In the genomic region with DNA sequence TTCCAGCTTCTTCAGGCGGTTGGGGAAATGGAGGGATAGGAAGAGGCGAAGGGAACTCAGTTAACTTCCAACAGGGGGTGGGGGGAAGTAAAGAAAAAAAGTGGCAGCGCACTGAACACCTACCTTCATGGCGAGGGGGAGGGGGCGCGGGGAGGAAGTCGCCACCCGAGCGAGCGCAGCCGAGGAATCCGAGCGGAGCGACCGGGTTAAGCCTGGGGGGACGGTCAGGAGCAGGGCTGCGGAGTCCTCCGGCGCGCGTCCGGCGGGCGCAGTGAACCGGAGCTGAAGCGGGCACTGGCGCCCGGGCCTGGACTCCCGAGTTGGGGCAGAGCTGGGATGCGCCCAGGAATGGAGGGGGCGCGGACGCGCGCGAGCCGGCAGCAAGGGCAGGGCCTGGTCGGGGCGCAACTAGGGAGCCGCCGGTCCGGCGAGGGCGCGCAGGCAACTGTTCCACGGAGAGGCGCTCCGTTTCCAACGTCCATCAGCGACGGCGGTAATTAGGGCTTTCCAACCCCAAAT, we compare ENCODE assay signal across 8 cellular contexts. TPM values are rescaled to one million over a fixed set of nuclear protein-coding genes. Genes with fewer than 3 reads are reported as not detected.
DNase-seq lines count a peak whose midpoint lies in the region; ATAC-seq, FAIRE-seq and TF ChIP-seq lines count a peak whose summit lies in the region.

A gene (minus strand): TSS at position 450 of the 519 bp plus-strand sequence. CDS start 321 bp downstream, at position 129.

- ATAC-seq in stimulated activated naive CD8-positive, alpha-beta T cell treated with anti-CD3 and anti-CD28 coated beads, Interleukin-15, Interleukin-2, amounts not matched to agents 100 U/mL and 50 U/mL, for 24 hours, result no peak
- no peak for ATAC-seq in HG03565 (IDR thresholded peaks at IDR 0.05; ENCODE audit: unreplicated experiment)

- FAIRE-seq in kidney (lab: Jason Lieb, UNC), result no peak

- H3K9ac ChIP-seq in BLaER1 treated with 17β-estradiol and CSF1 and Interleukin-3, amounts not matched to agents 10 nM and 100 nM, result no peak within 1 kb of the TSS
- H3K9ac ChIP-seq in KMS-11 (peak within 1 kb of the TSS; percentile 49; the same call in 1 of the 2 replicates), kidney (ENCODE audit: low read length in 2 of 2) (peak within 1 kb of the TSS; percentile 51 to 55)

- peaks cover 15 to 42% (median 19%) of the 10 kb centered on the region in 11 experiments; a peak in 20 of 22 replicates for H3K9me3 ChIP-seq in BLaER1 treated with 17β-estradiol and CSF1 and Interleukin-3, amounts not matched to agents 10 nM and 100 nM (replicated peaks in 1 of 11)
- H3K9me3 ChIP-seq in kidney (ENCODE audit: control insufficient read depth in 1 of 2, low read length in 2 of 2), result no peaks in the 10 kb centered on the region

- H4K20me1 ChIP-seq in BLaER1 treated with 17β-estradiol and CSF1 and Interleukin-3, amounts not matched to agents 10 nM and 100 nM, result peaks cover 0 to 29% (median 12%) of the 10 kb centered on the region in 11 experiments; a peak in 10 of 22 replicates
- no peaks in the 10 kb centered on the region for H4K20me1 ChIP-seq in KMS-11 (ENCODE audit: insufficient read depth)

- peak within 1 kb of the TSS; percentile 15 to 71 (median 47); a peak in 20 of 22 replicates for H3K4me2 ChIP-seq in BLaER1 treated with 17β-estradiol and CSF1 and Interleukin-3, amounts not matched to agents 10 nM and 100 nM
- peak within 1 kb of the TSS; percentile 71 for H3K4me2 ChIP-seq in KMS-11

- no peaks in the 10 kb centered on the region for H3K36me3 ChIP-seq in BLaER1 treated with 17β-estradiol and CSF1 and Interleukin-3, amounts not matched to agents 10 nM and 100 nM
- H3K36me3 ChIP-seq in KMS-11 (ENCODE audit: insufficient read depth) (no peaks in the 10 kb centered on the region), kidney (ENCODE audit: control insufficient read depth in 1 of 2, insufficient read depth in 2 of 2, low read length in 2 of 2) (no peaks in the 10 kb centered on the region)

- peak within 1 kb of the TSS in 8 of 10 experiments; percentile 9 to 42 (median 30); a peak in 10 of 20 replicates for H3K4me3 ChIP-seq in BLaER1 treated with 17β-estradiol and CSF1 and Interleukin-3, amounts not matched to agents 10 nM and 100 nM
- H3K4me3 ChIP-seq in KMS-11 (IDR thresholded peaks at IDR 0.05; ENCODE audit: insufficient read depth, low read depth, low read length) (peak within 1 kb of the TSS; percentile 43), astrocyte of the spinal cord (ENCODE audit: low read depth, low read length) (peak within 1 kb of the TSS; percentile 73), kidney (ENCODE audit: low read length in 2 of 2) (peak within 1 kb of the TSS; percentile 69 to 78)

- no peaks in the 10 kb centered on the region for H3K79me2 ChIP-seq in KMS-11 (ENCODE audit: insufficient read depth, low read depth)

- no peak for TF ChIP-seq CTCF in KMS-11 (conservative IDR thresholded peaks at IDR 0.05; ENCODE audit: low read depth, low read length)
- TF ChIP-seq CTCF in astrocyte of the spinal cord (IDR thresholded peaks at IDR 0.05; ENCODE audit: low read depth, low read length), result no peak
- no peak for TF ChIP-seq CTCF in kidney (IDR thresholded peaks at IDR 0.05; ENCODE audit: borderline replicate concordance, extremely low read depth, insufficient read depth)

- peak; percentile 53 for DNase-seq in astrocyte of the spinal cord (ENCODE audit: low read depth, low spot score)
- peak; percentile 85 for DNase-seq in kidney
- peak; percentile 9 for DNase-seq in stimulated activated naive CD8-positive, alpha-beta T cell treated with anti-CD3 and anti-CD28 coated beads, Interleukin-15, Interleukin-2, amounts not matched to agents 100 U/mL and 50 U/mL, for 24 hours
- DNase-seq in SKM-1 (lab: John Stamatoyannopoulos, UW; ENCODE audit: unreplicated experiment), result no peak
- DNase-seq in stimulated activated CD4-positive, alpha-beta T cell treated with anti-CD3 and anti-CD28 coated beads, Interleukin-2, amount 100 ng/mL, for 48 hours, result no peak

- no peak within 1 kb of the TSS for H3K27ac ChIP-seq in BLaER1 treated with 17β-estradiol and CSF1 and Interleukin-3, amounts not matched to agents 10 nM and 100 nM
- H3K27ac ChIP-seq in KMS-11 (peak within 1 kb of the TSS; percentile 32), kidney (ENCODE audit: low read depth in 2 of 2, low read length in 2 of 2) (peak within 1 kb of the TSS in 1 of 2 donors; percentile 37)

- in situ Hi-C loops in astrocyte of the spinal cord (cut with HindIII; ENCODE audit: low sequenced_read_pairs), result loop anchor here (25.0 kb wide), 1 partner anchor 600 kb away; no protein-coding TSS in a partner anchor

- H3K27me3 ChIP-seq in BLaER1 treated with 17β-estradiol and CSF1 and Interleukin-3, amounts not matched to agents 10 nM and 100 nM, result peaks cover 81 to 94% (median 87%) of the 10 kb centered on the region in 11 experiments
- H3K27me3 ChIP-seq in KMS-11 (ENCODE audit: insufficient read depth, low read depth), result no peaks in the 10 kb centered on the region

- intact Hi-C loops in kidney (cut with DNase I), result no loop called here

- H3K4me1 ChIP-seq in BLaER1 treated with 17β-estradiol and CSF1 and Interleukin-3, amounts not matched to agents 10 nM and 100 nM, result peaks cover 0 to 17% (median 11%) of the 10 kb centered on the region in 10 experiments; a peak in 10 of 20 replicates
- H3K4me1 ChIP-seq in KMS-11 (ENCODE audit: low read depth, poor library complexity, severe bottlenecking), result peaks cover 17% of the 10 kb centered on the region
- peaks cover 4 to 18% of the 10 kb centered on the region in 2 donors for H3K4me1 ChIP-seq in kidney (ENCODE audit: control insufficient read depth in 1 of 2, insufficient read depth in 1 of 2, low read depth in 1 of 2, low read length in 2 of 2)

- peak within 1 kb of the TSS; percentile 81 for H2AFZ ChIP-seq in KMS-11 (ENCODE audit: low read depth)

RNA-seq across cellular contexts. Expression of the gene that starts here (rescaled TPM):
- total RNA-seq in kidney, result 9.9 TPM
- 0.67 TPM for polyA plus RNA-seq in kidney (ENCODE audit: insufficient read depth, low read depth, low replicate concordance)

Comparison
In these comparisons a context has a peak if more than half of its experiments do, and no peak if none do; other contexts are left out.
1. H3K9ac ChIP-seq: peak in KMS-11 (single experiment) and kidney (2 of 2); none in BLaER1 treated with 17β-estradiol and CSF1 and Interleukin-3, amounts not matched to agents 10 nM and 100 nM (0 of 11).
2. DNase-seq: peak in astrocyte of the spinal cord (single experiment), kidney (single experiment) and stimulated activated naive CD8-positive, alpha-beta T cell treated with anti-CD3 and anti-CD28 coated beads, Interleukin-15, Interleukin-2, amounts not matched to agents 100 U/mL and 50 U/mL, for 24 hours (single experiment); none in SKM-1 (single experiment) and stimulated activated CD4-positive, alpha-beta T cell treated with anti-CD3 and anti-CD28 coated beads, Interleukin-2, amount 100 ng/mL, for 48 hours (0 of 2).
3. Peak in every context shown above with its lines, with median percentiles within 50 percentile points of each other: H3K4me3 ChIP-seq.